In genomic region chr9:109232449-109232848, GRCh38 we compare ENCODE assay signal across 17 cellular contexts.
DNase-seq lines count a peak whose midpoint lies in the region; ATAC-seq and TF ChIP-seq lines count a peak whose summit lies in the region.
"Had no signal": no experiment of that assay in that cellular context is flagged by ENCODE, and none has a peak within 500 bp of the region (broad histone marks: within the 10 kb centered on the region; RNA-seq: fewer than 3 reads in every experiment).

No MANE protein-coding gene starts in this region.

- H3K27me3 Mint-ChIP-seq in T-helper 2 cell treated with Interferon-gamma antibody and Interleukin-4, amounts not matched to agents 5 μg/mL and 100 μg/mL, for 36 hours (ENCODE audit: low read depth), result peaks cover 33% of the 10 kb centered on the region

- H2AFZ ChIP-seq in neuron (ENCODE audit: low read depth, low read length), result peak overlapping the region; percentile 72

- H3K27me3 ChIP-seq in MG63 (peaks cover 4% of the 10 kb centered on the region; the same call in 1 of the 2 replicates), neuron (ENCODE audit: insufficient read depth, low read length) (no peaks in the 10 kb centered on the region)
- H3K27me3 ChIP-seq: gastrocnemius medialis had no signal

- H3K9me3 Mint-ChIP-seq in T-helper 2 cell treated with Interferon-gamma antibody and Interleukin-4, amounts not matched to agents 5 μg/mL and 100 μg/mL, for 36 hours, result no peaks in the 10 kb centered on the region
- H3K9me3 Mint-ChIP-seq: activated naive CD8-positive, alpha-beta T cell treated with anti-CD3 and anti-CD28 coated beads, Interleukin-2, amount 10 ng/mL, durations not matched to agents 7 days and 5 days had no signal

- DNase-seq in AG10803 (ENCODE audit: low read depth), result peak; percentile 65
- peak; percentile 21 for DNase-seq in MG63
- DNase-seq in cardiac fibroblast (ENCODE audit: low read depth in 2 of 2), result peak; percentile 31 to 84
- DNase-seq in T-helper 2 cell treated with Interferon-gamma antibody and Interleukin-4, amounts not matched to agents 5 μg/mL and 100 μg/mL, for 36 hours (ENCODE audit: low spot score), result no peak
- no peak for DNase-seq in NCI-H510A treated with DMSO at 0.1 percent for 48 hours (lab: John Stamatoyannopoulos, UW)
- DNase-seq in dedifferentiated amniotic fluid mesenchymal stem cell (ENCODE audit: extremely low spot score), result no peak
- DNase-seq: activated naive CD8-positive, alpha-beta T cell treated with anti-CD3 and anti-CD28 coated beads, Interleukin-2, amount 10 ng/mL, durations not matched to agents 7 days and 5 days; AML-193; DMS79; gastrocnemius medialis; midbrain; NCI-H146; NCI-H69; posterior cingulate gyrus; transverse colon had no signal

- no peak overlapping the region for H3K4me3 Mint-ChIP-seq in T-helper 2 cell treated with Interferon-gamma antibody and Interleukin-4, amounts not matched to agents 5 μg/mL and 100 μg/mL, for 36 hours
- H3K4me3 Mint-ChIP-seq: activated naive CD8-positive, alpha-beta T cell treated with anti-CD3 and anti-CD28 coated beads, Interleukin-2, amount 10 ng/mL, durations not matched to agents 7 days and 5 days had no signal

- H3K36me3 ChIP-seq in MG63, result no peaks in the 10 kb centered on the region
- H3K36me3 ChIP-seq in neuron (ENCODE audit: insufficient read depth, low read length), result no peaks in the 10 kb centered on the region
- H3K36me3 ChIP-seq: gastrocnemius medialis, transverse colon had no signal

- TF ChIP-seq CTCF in AG10803 (conservative IDR thresholded peaks at IDR 0.05; ENCODE audit: low read length), result no peak
- no peak for TF ChIP-seq CTCF in cardiac fibroblast (IDR thresholded peaks at IDR 0.05; ENCODE audit: low read depth, low read length)

- no peak for ATAC-seq in HG02588 (IDR thresholded peaks at IDR 0.05; ENCODE audit: unreplicated experiment)
- ATAC-seq: gastrocnemius medialis had no signal

- H3K4me1 Mint-ChIP-seq in T-helper 2 cell treated with Interferon-gamma antibody and Interleukin-4, amounts not matched to agents 5 μg/mL and 100 μg/mL, for 36 hours (ENCODE audit: low read depth), result no peaks in the 10 kb centered on the region
- H3K4me1 Mint-ChIP-seq: activated naive CD8-positive, alpha-beta T cell treated with anti-CD3 and anti-CD28 coated beads, Interleukin-2, amount 10 ng/mL, durations not matched to agents 7 days and 5 days had no signal

- no peaks in the 10 kb centered on the region for H3K36me3 Mint-ChIP-seq in T-helper 2 cell treated with Interferon-gamma antibody and Interleukin-4, amounts not matched to agents 5 μg/mL and 100 μg/mL, for 36 hours (ENCODE audit: low read depth)
- H3K36me3 Mint-ChIP-seq: activated naive CD8-positive, alpha-beta T cell treated with anti-CD3 and anti-CD28 coated beads, Interleukin-2, amount 10 ng/mL, durations not matched to agents 7 days and 5 days had no signal

- H3K27ac Mint-ChIP-seq in T-helper 2 cell treated with Interferon-gamma antibody and Interleukin-4, amounts not matched to agents 5 μg/mL and 100 μg/mL, for 36 hours, result no peak overlapping the region
- H3K27ac Mint-ChIP-seq: activated naive CD8-positive, alpha-beta T cell treated with anti-CD3 and anti-CD28 coated beads, Interleukin-2, amount 10 ng/mL, durations not matched to agents 7 days and 5 days had no signal

- no peaks in the 10 kb centered on the region for H3K9me3 ChIP-seq in MG63
- no peaks in the 10 kb centered on the region for H3K9me3 ChIP-seq in neuron (ENCODE audit: low read length)
- H3K9me3 ChIP-seq: gastrocnemius medialis, transverse colon had no signal

- no peak overlapping the region for H3K4me3 ChIP-seq in AG10803 (ENCODE audit: low read length)
- H3K4me3 ChIP-seq in MG63, result no peak overlapping the region
- no peak overlapping the region for H3K4me3 ChIP-seq in cardiac fibroblast (replicated peaks in 1 of 2; ENCODE audit: low read depth in 2 of 2, low read length in 2 of 2)
- no peak overlapping the region for H3K4me3 ChIP-seq in neuron (ENCODE audit: low read length)
- H3K4me3 ChIP-seq: gastrocnemius medialis, transverse colon had no signal

- H3K4me1 ChIP-seq in neuron (ENCODE audit: insufficient read depth, low read length), result peaks cover 9% of the 10 kb centered on the region
- H3K4me1 ChIP-seq: gastrocnemius medialis, transverse colon had no signal

Comparison
In these comparisons a context has a peak if more than half of its experiments do, and no peak if none do; other contexts are left out.
1. DNase-seq: peak in AG10803 (single experiment), MG63 (single experiment) and cardiac fibroblast (2 of 2); none in T-helper 2 cell treated with Interferon-gamma antibody and Interleukin-4, amounts not matched to agents 5 μg/mL and 100 μg/mL, for 36 hours (single experiment), NCI-H510A treated with DMSO at 0.1 percent for 48 hours (single experiment) and dedifferentiated amniotic fluid mesenchymal stem cell (single experiment).